ENCODE assay signal across 21 cellular contexts in genomic region chr2:26722911-26723310, GRCh38. TPM values are rescaled to one million over a fixed set of nuclear protein-coding genes. Genes with fewer than 3 reads are reported as not detected.
DNase-seq lines count a peak whose midpoint lies in the region; ATAC-seq, FAIRE-seq and TF ChIP-seq lines count a peak whose summit lies in the region.
"Had no signal": no experiment of that assay in that cellular context is flagged by ENCODE, and none has a peak within 500 bp of the region (broad histone marks: within the 10 kb centered on the region; RNA-seq: fewer than 3 reads in every experiment).

No MANE protein-coding gene starts in this region.

- no peak overlapping the region for H3K4me3 Mint-ChIP-seq in T-cell
- H3K4me3 Mint-ChIP-seq: CD4-positive, CD25-positive, alpha-beta regulatory T cell; naive B cell; type B pancreatic cell had no signal

- ATAC-seq in HepG2 = no peak
- no peak for ATAC-seq in T-cell (replicated peaks in 1 of 4)
- ATAC-seq in GM18505 (IDR thresholded peaks at IDR 0.05; ENCODE audit: unreplicated experiment) = no peak

- H3K36me3 ChIP-seq in BLaER1 (no peaks in the 10 kb centered on the region), HepG2 (replicated peaks in 1 of 2; ENCODE audit: control insufficient read depth in 1 of 2, insufficient read depth in 2 of 2, low read length in 2 of 2) (no peaks in the 10 kb centered on the region), smooth muscle cell (ENCODE audit: low read depth) (no peaks in the 10 kb centered on the region)
- H3K36me3 ChIP-seq: prostate gland had no signal

- H2AFZ ChIP-seq in HepG2 (ENCODE audit: low read length) (no peak overlapping the region), smooth muscle cell (ENCODE audit: low read depth) (no peak overlapping the region)

- TF ChIP-seq CTCF in HepG2 (CRISPR knock-in tag; IDR thresholded peaks at IDR 0.05) = no peak
- no peak for TF ChIP-seq CTCF in smooth muscle cell (IDR thresholded peaks at IDR 0.05; ENCODE audit: borderline replicate concordance, insufficient read depth, poor library complexity, severe bottlenecking)
- TF ChIP-seq CTCF in GM20000 (IDR thresholded peaks at IDR 0.05; ENCODE audit: extremely low read depth, missing control alignments) = no peak

- H4K20me1 ChIP-seq in BLaER1 (no peaks in the 10 kb centered on the region), HepG2 (ENCODE audit: insufficient read depth, low read length) (no peaks in the 10 kb centered on the region), smooth muscle cell (ENCODE audit: low read depth) (no peaks in the 10 kb centered on the region)

- CTCF ChIA-PET in HepG2 (lab: Yijun Ruan, JAX; ENCODE audit: low intra/inter-chr PET ratio, low total read pairs) = no interaction called here
- CTCF ChIA-PET in T-cell (lab: Charles Lee) = no interaction called here

- no peak for TF ChIP-seq RAD21 in HepG2 (CRISPR knock-in tag; IDR thresholded peaks at IDR 0.05)

- H3K4me2 ChIP-seq in BLaER1 = no peak overlapping the region
- H3K4me2 ChIP-seq in HepG2 (ENCODE audit: low read depth, low read length) = no peak overlapping the region
- no peak overlapping the region for H3K4me2 ChIP-seq in smooth muscle cell

- no peaks in the 10 kb centered on the region for H3F3A ChIP-seq in smooth muscle cell (ENCODE audit: low read depth)

- no peak for FAIRE-seq in HepG2 (lab: Jason Lieb, UNC)
- FAIRE-seq: astrocyte had no signal

- WGBS in adipose tissue, 3 donors = 89 to 95% (median 93%) methylated on average over 1 of the region's 1 CpG
- WGBS in HepG2 (ENCODE audit: low lambda C conversion rate) = 80% methylated on average over 1 of the region's 1 CpG
- 100% methylated on average over 1 of the region's 1 CpG for WGBS in smooth muscle cell (ENCODE audit: low lambda C conversion rate)

- no TSS peak for BruUV-seq in HepG2 (replicated peaks; lab: Mats Ljungman, UMichigan)

- H3K36me3 Mint-ChIP-seq in T-cell = no peaks in the 10 kb centered on the region
- H3K36me3 Mint-ChIP-seq: CD4-positive, CD25-positive, alpha-beta regulatory T cell; naive B cell; type B pancreatic cell had no signal

- H3K79me2 ChIP-seq in HepG2 (ENCODE audit: insufficient read depth, low read length) (no peaks in the 10 kb centered on the region), smooth muscle cell (ENCODE audit: low read depth) (no peaks in the 10 kb centered on the region)

- H3K9me3 ChIP-seq in BLaER1 (no peaks in the 10 kb centered on the region), HepG2 (ENCODE audit: low read length) (no peaks in the 10 kb centered on the region), smooth muscle cell (replicated peaks; ENCODE audit: low read depth) (no peaks in the 10 kb centered on the region)
- H3K9me3 ChIP-seq: prostate gland had no signal

- H3K9me3 Mint-ChIP-seq in T-cell = no peaks in the 10 kb centered on the region
- H3K9me3 Mint-ChIP-seq: type B pancreatic cell had no signal

- TF ChIP-seq POLR2A in HepG2 (IDR thresholded peaks at IDR 0.05; ENCODE audit: insufficient read depth in 1 of 2, low read depth in 2 of 2, low read length in 2 of 2) (no peak), GM18505 (IDR thresholded peaks at IDR 0.05; ENCODE audit: borderline replicate concordance, extremely low read depth, insufficient read depth, insufficient read length) (no peak)

- 0 out of 2 replicates have a peak overlapping the region, but pooled peaks have one; percentile 18 for H3K27ac ChIP-seq in BLaER1
- H3K27ac ChIP-seq in adipose tissue (ENCODE audit: low read depth, low read length) = peak overlapping the region; percentile 54
- no peak overlapping the region for H3K27ac ChIP-seq in HepG2 (ENCODE audit: extremely low read length, insufficient read depth, low read length)
- H3K27ac ChIP-seq in smooth muscle cell (ENCODE audit: low read depth) = peak overlapping the region; percentile 79

- 0 out of 2 replicates have a peak, but pooled peaks cover under 1% of the 10 kb centered on the region for H3K27me3 ChIP-seq in BLaER1
- H3K27me3 ChIP-seq in HepG2 (ENCODE audit: control insufficient read depth in 1 of 2, insufficient read depth in 2 of 2, low read length in 2 of 2) = peaks cover 3 to 63% of the 10 kb centered on the region in 2 experiments; a peak in 4 of 5 replicates
- no peaks in the 10 kb centered on the region for H3K27me3 ChIP-seq in smooth muscle cell (ENCODE audit: low read depth)

- DNase-seq in HepG2 (ENCODE audit: low spot score) (no peak), smooth muscle cell (lab: John Stamatoyannopoulos, UW; ENCODE audit: unreplicated experiment) (no peak), GM20000 (ENCODE audit: low spot score) (no peak), T-cell (no peak), NCI-H446 treated with DMSO at 0.1 percent for 48 hours (lab: John Stamatoyannopoulos, UW) (no peak)
- DNase-seq: activated CD4-positive, alpha-beta T cell treated with anti-CD3 and anti-CD28 coated beads, Interleukin-2, amount 50 U/mL, for 4 hours; activated naive CD4-positive, alpha-beta T cell treated with Interleukin-2 at 50 U/mL for 16 hours; CD4-positive, CD25-positive, alpha-beta regulatory T cell; cortex of kidney; foreskin melanocyte; MV-4-11; naive B cell; NCI-H187; NCI-H345; NK-92 treated with Interleukin-12 subunit alpha and Interleukin-12 subunit beta, amount 100 ng/mL, for 24 hours had no signal

- H3K4me3 ChIP-seq in BLaER1 (no peak overlapping the region), HepG2 (replicated peaks in 1 of 3; ENCODE audit: insufficient read depth in 1 of 3, low read depth in 2 of 3, low read length in 3 of 3) (no peak overlapping the region), smooth muscle cell (no peak overlapping the region)
- H3K4me3 ChIP-seq: prostate gland had no signal

- TF ChIP-seq EP300 in HepG2 (IDR thresholded peaks at IDR 0.05; ENCODE audit: low read depth in 2 of 2, low read length in 2 of 2) (no peak), HepG2 (CRISPR knock-in tag; IDR thresholded peaks at IDR 0.05; ENCODE audit: borderline replicate concordance) (no peak)

- peaks cover 0 to 2% (median 0%) of the 10 kb centered on the region in 3 donors for H3K4me1 Mint-ChIP-seq in T-cell
- H3K4me1 Mint-ChIP-seq: naive B cell had no signal

- POLR2A ChIA-PET in HepG2 (lab: Yijun Ruan, JAX) = no interaction called here
- POLR2A ChIA-PET in T-cell (lab: Charles Lee) = no interaction called here

- intact Hi-C loops in HepG2 (cut with micrococcal nuclease; ENCODE audit: unreplicated experiment) = loop anchor here (10.0 kb wide), 1 partner anchor 88 kb away; no protein-coding TSS in a partner anchor

- H3K9ac ChIP-seq in BLaER1 (no peak overlapping the region), HepG2 (ENCODE audit: insufficient read depth, low read depth, low read length) (no peak overlapping the region), smooth muscle cell (ENCODE audit: low read depth) (no peak overlapping the region)

- in situ Hi-C loops in HepG2 (cut with HindIII; ENCODE audit: extremely low pct_ligation_motif_present, low pct_unique_long_range_greater_than_20kb) = no loop called here

- H3K4me1 ChIP-seq in BLaER1 (peaks cover 28% of the 10 kb centered on the region), HepG2 (ENCODE audit: insufficient read depth, low read length) (peaks cover 48% of the 10 kb centered on the region), smooth muscle cell (ENCODE audit: low read depth) (peaks cover 8% of the 10 kb centered on the region)

- H3K27ac Mint-ChIP-seq in T-cell = no peak overlapping the region
- H3K27ac Mint-ChIP-seq: CD4-positive, CD25-positive, alpha-beta regulatory T cell; naive B cell; type B pancreatic cell had no signal

- peaks cover 7% of the 10 kb centered on the region in 2 donors for H3K27me3 Mint-ChIP-seq in T-cell
- H3K27me3 Mint-ChIP-seq: type B pancreatic cell had no signal

RNA-seq across cellular contexts. Expression of gene KCNK3, which starts 30.4 kb away (rescaled TPM):
- 10 to 100 TPM in 1 of 3 donors, 1 to 10 TPM in 2; 2.8 to 24.8 (median 9.1) TPM for polyA plus RNA-seq in adipose tissue
- not detected in 2 replicates for total RNA-seq in HepG2 (2016; rRNA removed; fragmentation: Illumina TruSeq; extraction: Trizol)
- not detected in 2 replicates for total RNA-seq in HepG2 (2016; cell fraction: cytosol; rRNA removed; fragmentation: Illumina TruSeq; extraction: Trizol; ENCODE audit: low read depth)
- total RNA-seq in HepG2 (2016; cell fraction: insoluble cytoplasmic fraction; rRNA removed; fragmentation: Illumina TruSeq; extraction: Trizol) = not detected in 2 replicates
- not detected in 2 replicates for total RNA-seq in HepG2 (2016; cell fraction: membrane; rRNA removed; fragmentation: Illumina TruSeq; extraction: Trizol)
- not detected in 2 replicates for total RNA-seq in HepG2 (2016; cell fraction: nucleus; rRNA removed; fragmentation: Illumina TruSeq; extraction: Trizol)
- polyA plus RNA-seq in HepG2 (2011; rRNA removed) = 0.03 TPM in 1 of 2 replicates, not detected in the other
- polyA plus RNA-seq in HepG2 (2011; cell fraction: cytosol; rRNA removed) = not detected in 2 replicates
- polyA plus RNA-seq in HepG2 (2011; cell fraction: nucleus; rRNA removed) = not detected in 2 replicates
- polyA plus RNA-seq in HepG2 (2012) = not detected in 2 replicates
- polyA plus RNA-seq in HepG2 (2016; cell fraction: cytosol; fragmentation: Illumina TruSeq; extraction: Trizol; ENCODE audit: low read depth) = not detected in 2 replicates
- not detected in 2 replicates for polyA plus RNA-seq in HepG2 (2016; cell fraction: insoluble cytoplasmic fraction; fragmentation: Illumina TruSeq; extraction: Trizol; ENCODE audit: low read depth)
- not detected in 2 replicates for polyA plus RNA-seq in HepG2 (2016; cell fraction: membrane; fragmentation: Illumina TruSeq; extraction: Trizol; ENCODE audit: low read depth)
- not detected in 2 replicates for polyA plus RNA-seq in HepG2 (2016; cell fraction: nucleus; fragmentation: Illumina TruSeq; extraction: Trizol; ENCODE audit: insufficient read depth, low read depth)
- 3.7 TPM in 1 of 2 replicates, not detected in the other for polyA minus RNA-seq in HepG2 (2011; rRNA and poly(A)+ RNA removed; ENCODE audit: low replicate concordance)
- not detected in 2 replicates for polyA minus RNA-seq in HepG2 (2011; cell fraction: cytosol; rRNA and poly(A)+ RNA removed)
- not detected in 2 replicates for polyA minus RNA-seq in HepG2 (2011; cell fraction: nucleus; rRNA and poly(A)+ RNA removed)
- 1.1 and 3.0 TPM in 2 replicates for total RNA-seq in smooth muscle cell
- polyA plus RNA-seq in smooth muscle cell = 4.9 and 7.5 TPM in 2 replicates
- under 1 TPM in 3 of 5 donors, not detected in 2; 0.23 to 0.35 (median 0.26) TPM for total RNA-seq in T-cell
- total RNA-seq: CD4-positive, CD25-positive, alpha-beta regulatory T cell had no signal
- polyA plus RNA-seq: CD4-positive, CD25-positive, alpha-beta regulatory T cell had no signal

RNA-seq across cellular contexts. Expression of gene SLC35F6, which starts 41.2 kb away (rescaled TPM):
- polyA plus RNA-seq in adipose tissue (10 to 100 TPM in 2 of 3 donors, 1 to 10 TPM in 1; 7.1 to 17.0 (median 15.2) TPM), HepG2 (2011; rRNA removed) (15.2 and 19.2 TPM in 2 replicates), smooth muscle cell (16.9 and 17.9 TPM in 2 replicates)
- total RNA-seq in HepG2 (2016; rRNA removed; fragmentation: Illumina TruSeq; extraction: Trizol) (11.8 and 21.2 TPM in 2 replicates), smooth muscle cell (15.1 and 19.2 TPM in 2 replicates), T-cell (10 to 100 TPM; 17.6 to 20.0 (median 18.4) TPM)
- total RNA-seq in HepG2 (2016; cell fraction: cytosol; rRNA removed; fragmentation: Illumina TruSeq; extraction: Trizol; ENCODE audit: low read depth) = 3.5 and 3.7 TPM in 2 replicates
- 9.9 and 20.3 TPM in 2 replicates for total RNA-seq in HepG2 (2016; cell fraction: insoluble cytoplasmic fraction; rRNA removed; fragmentation: Illumina TruSeq; extraction: Trizol)
- 14.2 and 15.5 TPM in 2 replicates for total RNA-seq in HepG2 (2016; cell fraction: membrane; rRNA removed; fragmentation: Illumina TruSeq; extraction: Trizol)
- 19.3 and 24.0 TPM in 2 replicates for total RNA-seq in HepG2 (2016; cell fraction: nucleus; rRNA removed; fragmentation: Illumina TruSeq; extraction: Trizol)
- polyA plus RNA-seq in HepG2 (2011; cell fraction: cytosol; rRNA removed) = 16.7 and 16.8 TPM in 2 replicates
- 12.0 and 12.7 TPM in 2 replicates for polyA plus RNA-seq in HepG2 (2011; cell fraction: nucleus; rRNA removed)
- polyA plus RNA-seq in HepG2 (2012) = 7.1 and 9.5 TPM in 2 replicates
- 2.7 and 3.6 TPM in 2 replicates for polyA plus RNA-seq in HepG2 (2016; cell fraction: cytosol; fragmentation: Illumina TruSeq; extraction: Trizol; ENCODE audit: low read depth)
- 7.6 and 11.6 TPM in 2 replicates for polyA plus RNA-seq in HepG2 (2016; cell fraction: insoluble cytoplasmic fraction; fragmentation: Illumina TruSeq; extraction: Trizol; ENCODE audit: low read depth)
- 8.6 and 8.7 TPM in 2 replicates for polyA plus RNA-seq in HepG2 (2016; cell fraction: membrane; fragmentation: Illumina TruSeq; extraction: Trizol; ENCODE audit: low read depth)
- 26.2 and 26.3 TPM in 2 replicates for polyA plus RNA-seq in HepG2 (2016; cell fraction: nucleus; fragmentation: Illumina TruSeq; extraction: Trizol; ENCODE audit: insufficient read depth, low read depth)
- 75.6 and 115 TPM in 2 replicates for polyA minus RNA-seq in HepG2 (2011; rRNA and poly(A)+ RNA removed; ENCODE audit: low replicate concordance)
- polyA minus RNA-seq in HepG2 (2011; cell fraction: cytosol; rRNA and poly(A)+ RNA removed) = 19.2 and 22.7 TPM in 2 replicates
- 13.9 and 16.2 TPM in 2 replicates for polyA minus RNA-seq in HepG2 (2011; cell fraction: nucleus; rRNA and poly(A)+ RNA removed)
